In the genomic region with DNA sequence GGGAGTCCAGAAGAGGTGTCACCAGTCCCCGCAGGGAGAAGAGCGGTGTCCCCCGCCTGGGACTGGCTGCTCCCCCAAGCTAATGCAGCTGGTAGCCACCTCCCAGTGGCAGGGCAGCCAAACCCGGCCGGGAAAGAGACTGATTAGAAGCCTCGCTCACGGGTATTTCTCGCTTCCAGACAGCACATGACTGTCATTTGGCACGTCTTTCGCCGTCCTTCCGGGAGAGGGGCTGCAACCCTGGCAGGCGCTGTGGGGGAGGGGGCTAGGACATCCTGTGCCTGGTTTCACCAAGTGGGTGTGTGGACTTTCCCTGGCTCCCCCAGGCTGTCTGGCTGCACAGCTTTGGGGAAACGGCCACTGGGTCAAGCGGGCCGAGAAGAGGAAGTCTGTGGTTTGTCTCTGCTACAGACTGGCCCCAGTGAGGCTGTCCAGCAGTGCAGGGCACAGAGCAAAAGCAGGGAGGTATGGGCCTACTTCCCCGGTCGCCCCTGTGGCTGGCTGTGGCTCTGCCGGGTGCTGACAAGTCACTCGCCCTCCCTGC, we compare ENCODE assay signal across 1 cellular context.
TF ChIP-seq lines count a peak whose summit lies in the region.

No MANE protein-coding gene starts in this region.

TF ChIP-seq in GM12878, 131 proteins besides CTCF, POLR2A, EP300 and RAD21 (continued from another document):
- TF ChIP-seq, protein P1, sequence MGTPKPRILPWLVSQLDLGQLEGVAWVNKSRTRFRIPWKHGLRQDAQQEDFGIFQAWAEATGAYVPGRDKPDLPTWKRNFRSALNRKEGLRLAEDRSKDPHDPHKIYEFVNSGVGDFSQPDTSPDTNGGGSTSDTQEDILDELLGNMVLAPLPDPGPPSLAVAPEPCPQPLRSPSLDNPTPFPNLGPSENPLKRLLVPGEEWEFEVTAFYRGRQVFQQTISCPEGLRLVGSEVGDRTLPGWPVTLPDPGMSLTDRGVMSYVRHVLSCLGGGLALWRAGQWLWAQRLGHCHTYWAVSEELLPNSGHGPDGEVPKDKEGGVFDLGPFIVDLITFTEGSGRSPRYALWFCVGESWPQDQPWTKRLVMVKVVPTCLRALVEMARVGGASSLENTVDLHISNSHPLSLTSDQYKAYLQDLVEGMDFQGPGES (IDR thresholded peaks at IDR 0.05), result no peak
- TF ChIP-seq ZNF217 (IDR thresholded peaks at IDR 0.05) (0 out of 2 replicates have a peak, but pooled peaks have one; percentile 29), SPI1 (IDR thresholded peaks at IDR 0.05; ENCODE audit: borderline replicate concordance, insufficient read depth, low read depth, low read length) (peak; percentile 83), IRF4 (IDR thresholded peaks at IDR 0.05; ENCODE audit: low read depth, low read length) (no peak), YY1 (IDR thresholded peaks at IDR 0.05; ENCODE audit: low read depth, low read length) (no peak), IRF5 (IDR thresholded peaks at IDR 0.05; ENCODE audit: borderline replicate concordance) (no peak), TBL1XR1 (IDR thresholded peaks at IDR 0.05; ENCODE audit: low read depth, low read length) (peak; percentile 26; the same call in 1 of the 2 replicates), RELB (IDR thresholded peaks at IDR 0.05; ENCODE audit: low read depth) (peak; percentile 54; the same call in 1 of the 2 replicates), EED (IDR thresholded peaks at IDR 0.05; ENCODE audit: low read depth) (peak; percentile 55; the same call in 1 of the 2 replicates), EGR1 (IDR thresholded peaks at IDR 0.05; ENCODE audit: borderline replicate concordance in 1 of 2, low read depth in 2 of 2, low read length in 2 of 2) (peak in 1 of 2 experiments; percentile 28; a peak in 1 of 3 replicates), TCF12 (IDR thresholded peaks at IDR 0.05; ENCODE audit: low read depth, low read length) (0 out of 2 replicates have a peak, but pooled peaks have one; percentile 15), ETV6 (conservative IDR thresholded peaks at IDR 0.05 in 1 of 2, IDR thresholded peaks at IDR 0.05 in 1 of 2; ENCODE audit: borderline replicate concordance in 1 of 2, low read depth in 1 of 2) (0 out of 4 replicates have a peak, but pooled peaks of 1 of the 2 experiments have one; percentile 27), MXI1 (IDR thresholded peaks at IDR 0.05; ENCODE audit: low read depth, low read length) (peak; percentile 74; the same call in 1 of the 2 replicates), NFXL1 (IDR thresholded peaks at IDR 0.05; ENCODE audit: borderline replicate concordance) (no peak), SP1 (IDR thresholded peaks at IDR 0.05; ENCODE audit: low read depth, low read length) (peak; percentile 21), RUNX3 (IDR thresholded peaks at IDR 0.05; ENCODE audit: low read length) (peak; percentile 76), ZNF384 (IDR thresholded peaks at IDR 0.05; ENCODE audit: borderline replicate concordance, low read depth, low read length) (no peak), ATF2 (IDR thresholded peaks at IDR 0.05; ENCODE audit: low read length) (no peak), GATAD2B (conservative IDR thresholded peaks at IDR 0.05; ENCODE audit: low read depth) (peak; percentile 77), BHLHE40 (IDR thresholded peaks at IDR 0.05; ENCODE audit: borderline replicate concordance in 1 of 2, low read depth in 2 of 2, low read length in 1 of 2) (peak; percentile 71 to 82), CUX1 (IDR thresholded peaks at IDR 0.05; ENCODE audit: insufficient replicate concordance, low read depth, low read length) (no peak), NR2F1 (conservative IDR thresholded peaks at IDR 0.05) (peak; percentile 52), BCL11A (IDR thresholded peaks at IDR 0.05; ENCODE audit: low read depth, low read length) (peak; percentile 23; the same call in 1 of the 2 replicates), NBN (IDR thresholded peaks at IDR 0.05) (peak; percentile 47; the same call in 1 of the 2 replicates), TARDBP (IDR thresholded peaks at IDR 0.05; ENCODE audit: borderline replicate concordance) (no peak), FOXM1 (IDR thresholded peaks at IDR 0.05; ENCODE audit: low read depth, low read length) (no peak), SMARCA5 (IDR thresholded peaks at IDR 0.05) (peak; percentile 44; the same call in 1 of the 2 replicates), IKZF2 (IDR thresholded peaks at IDR 0.05) (peak; percentile 53 to 75; a peak in 2 of 4 replicates), DPF2 (IDR thresholded peaks at IDR 0.05) (peak; percentile 63), NR2C2 (IDR thresholded peaks at IDR 0.05; ENCODE audit: borderline replicate concordance, control insufficient read depth, insufficient read length, low read depth) (no peak), TCF7 (IDR thresholded peaks at IDR 0.05; ENCODE audit: borderline replicate concordance) (no peak), ZNF24 (IDR thresholded peaks at IDR 0.05) (0 out of 2 replicates have a peak, but pooled peaks have one; percentile 20), IKZF1 (conservative IDR thresholded peaks at IDR 0.05) (peak; percentile 87), MTA2 (IDR thresholded peaks at IDR 0.05; ENCODE audit: low read depth) (no peak; the same call in 1 of the 2 replicates)
- TF ChIP-seq, protein P2, sequence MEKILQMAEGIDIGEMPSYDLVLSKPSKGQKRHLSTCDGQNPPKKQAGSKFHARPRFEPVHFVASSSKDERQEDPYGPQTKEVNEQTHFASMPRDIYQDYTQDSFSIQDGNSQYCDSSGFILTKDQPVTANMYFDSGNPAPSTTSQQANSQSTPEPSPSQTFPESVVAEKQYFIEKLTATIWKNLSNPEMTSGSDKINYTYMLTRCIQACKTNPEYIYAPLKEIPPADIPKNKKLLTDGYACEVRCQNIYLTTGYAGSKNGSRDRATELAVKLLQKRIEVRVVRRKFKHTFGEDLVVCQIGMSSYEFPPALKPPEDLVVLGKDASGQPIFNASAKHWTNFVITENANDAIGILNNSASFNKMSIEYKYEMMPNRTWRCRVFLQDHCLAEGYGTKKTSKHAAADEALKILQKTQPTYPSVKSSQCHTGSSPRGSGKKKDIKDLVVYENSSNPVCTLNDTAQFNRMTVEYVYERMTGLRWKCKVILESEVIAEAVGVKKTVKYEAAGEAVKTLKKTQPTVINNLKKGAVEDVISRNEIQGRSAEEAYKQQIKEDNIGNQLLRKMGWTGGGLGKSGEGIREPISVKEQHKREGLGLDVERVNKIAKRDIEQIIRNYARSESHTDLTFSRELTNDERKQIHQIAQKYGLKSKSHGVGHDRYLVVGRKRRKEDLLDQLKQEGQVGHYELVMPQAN (conservative IDR thresholded peaks at IDR 0.05), result peak; percentile 58; the same call in 1 of the 2 replicates
- TF ChIP-seq, protein P3, sequence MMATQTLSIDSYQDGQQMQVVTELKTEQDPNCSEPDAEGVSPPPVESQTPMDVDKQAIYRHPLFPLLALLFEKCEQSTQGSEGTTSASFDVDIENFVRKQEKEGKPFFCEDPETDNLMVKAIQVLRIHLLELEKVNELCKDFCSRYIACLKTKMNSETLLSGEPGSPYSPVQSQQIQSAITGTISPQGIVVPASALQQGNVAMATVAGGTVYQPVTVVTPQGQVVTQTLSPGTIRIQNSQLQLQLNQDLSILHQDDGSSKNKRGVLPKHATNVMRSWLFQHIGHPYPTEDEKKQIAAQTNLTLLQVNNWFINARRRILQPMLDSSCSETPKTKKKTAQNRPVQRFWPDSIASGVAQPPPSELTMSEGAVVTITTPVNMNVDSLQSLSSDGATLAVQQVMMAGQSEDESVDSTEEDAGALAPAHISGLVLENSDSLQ (IDR thresholded peaks at IDR 0.05), result no peak
- TF ChIP-seq, protein P4, sequence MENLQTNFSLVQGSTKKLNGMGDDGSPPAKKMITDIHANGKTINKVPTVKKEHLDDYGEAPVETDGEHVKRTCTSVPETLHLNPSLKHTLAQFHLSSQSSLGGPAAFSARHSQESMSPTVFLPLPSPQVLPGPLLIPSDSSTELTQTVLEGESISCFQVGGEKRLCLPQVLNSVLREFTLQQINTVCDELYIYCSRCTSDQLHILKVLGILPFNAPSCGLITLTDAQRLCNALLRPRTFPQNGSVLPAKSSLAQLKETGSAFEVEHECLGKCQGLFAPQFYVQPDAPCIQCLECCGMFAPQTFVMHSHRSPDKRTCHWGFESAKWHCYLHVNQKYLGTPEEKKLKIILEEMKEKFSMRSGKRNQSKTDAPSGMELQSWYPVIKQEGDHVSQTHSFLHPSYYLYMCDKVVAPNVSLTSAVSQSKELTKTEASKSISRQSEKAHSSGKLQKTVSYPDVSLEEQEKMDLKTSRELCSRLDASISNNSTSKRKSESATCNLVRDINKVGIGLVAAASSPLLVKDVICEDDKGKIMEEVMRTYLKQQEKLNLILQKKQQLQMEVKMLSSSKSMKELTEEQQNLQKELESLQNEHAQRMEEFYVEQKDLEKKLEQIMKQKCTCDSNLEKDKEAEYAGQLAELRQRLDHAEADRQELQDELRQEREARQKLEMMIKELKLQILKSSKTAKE (IDR thresholded peaks at IDR 0.05; ENCODE audit: low read depth, poor library complexity, severe bottlenecking), result peak; percentile 84
